ENCODE assay signal across 11 cellular contexts in the genomic region with DNA sequence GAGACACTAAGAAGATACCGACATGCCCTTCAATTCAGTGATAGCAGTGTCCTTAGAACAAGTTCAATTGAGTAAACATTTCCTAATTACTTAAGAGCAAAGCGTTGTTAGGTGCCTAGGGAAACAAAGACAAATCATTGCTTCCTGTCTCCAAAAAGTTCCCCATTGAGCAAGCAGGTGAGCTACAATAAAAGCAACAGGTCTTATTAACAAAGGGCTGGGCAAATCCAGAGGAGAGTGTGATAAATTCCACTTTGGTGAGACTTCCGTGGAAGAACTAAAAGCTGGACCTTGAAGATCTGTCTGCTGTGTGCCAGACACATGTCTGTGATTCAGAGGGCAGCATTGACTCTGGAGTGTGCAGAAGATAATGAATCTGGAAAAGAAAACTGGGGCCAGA. TPM values are rescaled to one million over a fixed set of nuclear protein-coding genes. Genes with fewer than 3 reads are reported as not detected.
A peak's percentile ranks its signal among the peaks of the same experiment; 100 is the strongest.
DNase-seq lines count a peak whose midpoint lies in the region; ATAC-seq, FAIRE-seq and TF ChIP-seq lines count a peak whose summit lies in the region.
"Had no signal": no experiment of that assay in that cellular context is flagged by ENCODE, and none has a peak within 500 bp of the region (broad histone marks: within the 10 kb centered on the region; RNA-seq: fewer than 3 reads in every experiment).

No MANE protein-coding gene starts in this region.

- peak overlapping the region; percentile 99; the same call in 1 of the 2 replicates for H3K4me2 ChIP-seq in OCI-LY1 (ENCODE audit: low read length)

- no peaks in the 10 kb centered on the region for H3K36me3 ChIP-seq in breast epithelium
- H3K36me3 ChIP-seq in OCI-LY1 (ENCODE audit: insufficient read depth, low read length): no peaks in the 10 kb centered on the region

- H3K4me1 Mint-ChIP-seq in MCF 10A (ENCODE audit: insufficient read depth, unreplicated experiment): peaks cover 38% of the 10 kb centered on the region
- H3K4me1 Mint-ChIP-seq in stimulated activated naive B cell treated with anti-CD40 and anti-IgM and Interleukin-4, amounts not matched to agents 10 μg/mL and 1 μg/mL and 100 μg/mL, for 72 hours: peaks cover 4 to 19% of the 10 kb centered on the region in 2 donors

- H2AFZ ChIP-seq in OCI-LY1 (ENCODE audit: low read length): no peak overlapping the region

- intact Hi-C loops in MCF 10A (cut with micrococcal nuclease) (loop anchor here (5.0 kb wide), 2 partner anchors 92 to 152 kb away; a partner anchor contains a TSS), breast epithelium (cut with DNase I; ENCODE audit: low total_unique reads) (no loop called here)

- no peak for FAIRE-seq in frontal cortex (lab: Jason Lieb, UNC)
- FAIRE-seq: islet of Langerhans had no signal

- CTCF ChIA-PET in MCF 10A (lab: Yijun Ruan, JAX): interaction anchor here (0.8 to 1.4 kb wide), 3 partner anchors 18 to 132 kb away, joined by 3 read pairs; no protein-coding TSS in a partner anchor

- no peak overlapping the region for H3K9ac ChIP-seq in OCI-LY1 (ENCODE audit: low read length)

- no TSS peak for BruUV-seq in MCF 10A (replicated peaks; lab: Mats Ljungman, UMichigan)

- H3F3A ChIP-seq in OCI-LY1 (ENCODE audit: insufficient read depth, low read length): 0 out of 2 replicates have a peak, but pooled peaks cover 10% of the 10 kb centered on the region

- H3K27me3 ChIP-seq in breast epithelium (no peaks in the 10 kb centered on the region), OCI-LY1 (ENCODE audit: insufficient read depth, low read length) (no peaks in the 10 kb centered on the region)

- H3K4me3 ChIP-seq in breast epithelium (no peak overlapping the region), OCI-LY1 (ENCODE audit: low read depth, low read length, poor library complexity, severe bottlenecking) (no peak overlapping the region), fibroblast of pulmonary artery (replicated peaks; ENCODE audit: low read depth, low read length) (no peak overlapping the region)

- TF ChIP-seq CTCF in MCF 10A (IDR thresholded peaks at IDR 0.05; ENCODE audit: unreplicated experiment): no peak
- TF ChIP-seq CTCF in breast epithelium (IDR thresholded peaks at IDR 0.05): no peak
- TF ChIP-seq CTCF in OCI-LY1 (IDR thresholded peaks at IDR 0.05; ENCODE audit: low read length): no peak
- no peak for TF ChIP-seq CTCF in fibroblast of pulmonary artery (IDR thresholded peaks at IDR 0.05; ENCODE audit: low read length, missing control alignments)

- no peaks in the 10 kb centered on the region for H4K20me1 ChIP-seq in OCI-LY1 (ENCODE audit: insufficient read depth, low read length)

- peaks cover 7% of the 10 kb centered on the region for H3K36me3 Mint-ChIP-seq in MCF 10A (ENCODE audit: insufficient read depth, unreplicated experiment)
- H3K36me3 Mint-ChIP-seq in stimulated activated naive B cell treated with anti-CD40 and anti-IgM and Interleukin-4, amounts not matched to agents 10 μg/mL and 1 μg/mL and 100 μg/mL, for 72 hours: no peaks in the 10 kb centered on the region

- DNase-seq in MCF 10A (ENCODE audit: unreplicated experiment) (peak; percentile 45), breast epithelium (ENCODE audit: low spot score in 2 of 2) (no peak), fibroblast of pulmonary artery (ENCODE audit: low read depth) (peak; percentile 7), SK-N-DZ (ENCODE audit: low spot score) (no peak), frontal cortex (ENCODE audit: low spot score in 2 of 2) (no peak), iPS-NIHi11 (ENCODE audit: low spot score) (no peak)
- DNase-seq in stimulated activated naive B cell treated with anti-CD40 and anti-IgM and Interleukin-4, amounts not matched to agents 10 μg/mL and 1 μg/mL and 100 μg/mL, for 72 hours: no peak
- DNase-seq: amygdala, DMS79 treated with DMSO at 0.1 percent for 48 hours had no signal

- H3K9me2 ChIP-seq in OCI-LY1 (ENCODE audit: low read depth, low read length): no peaks in the 10 kb centered on the region

- no peak for ATAC-seq in stimulated activated naive B cell treated with anti-CD40 and anti-IgM and Interleukin-4, amounts not matched to agents 10 μg/mL and 1 μg/mL and 100 μg/mL, for 72 hours (replicated peaks)

- TF ChIP-seq POLR2A in breast epithelium (IDR thresholded peaks at IDR 0.05): no peak

- H3K27ac Mint-ChIP-seq in MCF 10A (ENCODE audit: low read depth, unreplicated experiment): peak overlapping the region; percentile 94
- peak overlapping the region; percentile 33 for H3K27ac Mint-ChIP-seq in stimulated activated naive B cell treated with anti-CD40 and anti-IgM and Interleukin-4, amounts not matched to agents 10 μg/mL and 1 μg/mL and 100 μg/mL, for 72 hours

- POLR2A ChIA-PET in MCF 10A (lab: Yijun Ruan, JAX): interaction anchor here (0.7 to 7.0 kb wide), 9 partner anchors 15 to 190 kb away, joined by 3 to 284 read pairs (median 7); a partner anchor contains a TSS

- no peak overlapping the region for H3K4me3 Mint-ChIP-seq in MCF 10A (ENCODE audit: unreplicated experiment)
- H3K4me3 Mint-ChIP-seq in stimulated activated naive B cell treated with anti-CD40 and anti-IgM and Interleukin-4, amounts not matched to agents 10 μg/mL and 1 μg/mL and 100 μg/mL, for 72 hours: peak overlapping the region in 1 of 2 donors; percentile 53

- H3K4me1 ChIP-seq in breast epithelium (no peaks in the 10 kb centered on the region), OCI-LY1 (ENCODE audit: insufficient read depth, low read length, severe bottlenecking) (peaks cover 29% of the 10 kb centered on the region)

- H3K9me3 ChIP-seq in breast epithelium: no peaks in the 10 kb centered on the region
- no peaks in the 10 kb centered on the region for H3K9me3 ChIP-seq in OCI-LY1 (ENCODE audit: low read length)

- no peaks in the 10 kb centered on the region for H3K27me3 Mint-ChIP-seq in MCF 10A (ENCODE audit: insufficient read depth, unreplicated experiment)
- no peaks in the 10 kb centered on the region for H3K27me3 Mint-ChIP-seq in stimulated activated naive B cell treated with anti-CD40 and anti-IgM and Interleukin-4, amounts not matched to agents 10 μg/mL and 1 μg/mL and 100 μg/mL, for 72 hours

- peaks cover 23% of the 10 kb centered on the region for H3K79me2 ChIP-seq in OCI-LY1 (ENCODE audit: insufficient read depth, low read length)

- H3K9me3 Mint-ChIP-seq in MCF 10A (ENCODE audit: unreplicated experiment): no peaks in the 10 kb centered on the region
- H3K9me3 Mint-ChIP-seq in stimulated activated naive B cell treated with anti-CD40 and anti-IgM and Interleukin-4, amounts not matched to agents 10 μg/mL and 1 μg/mL and 100 μg/mL, for 72 hours: no peaks in the 10 kb centered on the region

- no peak overlapping the region for H3K27ac ChIP-seq in breast epithelium
- no peak overlapping the region for H3K27ac ChIP-seq in OCI-LY1 (ENCODE audit: low read depth, low read length, poor library complexity, severe bottlenecking)

RNA-seq across cellular contexts. Expression of a gene that starts 1.9 kb away (rescaled TPM):
- total RNA-seq in MCF 10A (2022) (83.8 and 90.7 TPM in 2 replicates), breast epithelium (10 to 100 TPM; 44.2 to 85.3 (median 68.8) TPM), frontal cortex (130 TPM)
- 30.2 and 36.1 TPM in 2 replicates for polyA plus RNA-seq in SK-N-DZ (2014; cell fraction: cytosol; rRNA removed)
- polyA plus RNA-seq in SK-N-DZ (2014; cell fraction: nucleus; rRNA removed): 71.3 and 111 TPM in 2 replicates

RNA-seq across cellular contexts. Expression of a gene that starts 47.4 kb away (rescaled TPM):
- total RNA-seq in MCF 10A (2022) (not detected in 2 replicates), breast epithelium (10 to 100 TPM; 17.8 to 24.7 (median 20.3) TPM), frontal cortex (29.3 TPM)
- polyA plus RNA-seq in SK-N-DZ (2014; cell fraction: cytosol; rRNA removed): not detected in 2 replicates
- 0.56 TPM in 1 of 2 replicates, not detected in the other for polyA plus RNA-seq in SK-N-DZ (2014; cell fraction: nucleus; rRNA removed)

Comparison
In these comparisons a context has a peak if more than half of its experiments do, and no peak if none do; other contexts are left out.
1. DNase-seq: peak in MCF 10A (single experiment) and fibroblast of pulmonary artery (single experiment); none in breast epithelium (0 of 2), stimulated activated naive B cell treated with anti-CD40 and anti-IgM and Interleukin-4, amounts not matched to agents 10 μg/mL and 1 μg/mL and 100 μg/mL, for 72 hours (single experiment), SK-N-DZ (single experiment), frontal cortex (0 of 2) and iPS-NIHi11 (single experiment).
2. RNA of a gene that starts 47.4 kb away (total RNA-seq): 29.3 TPM in frontal cortex (single experiment) and 17.8 to 24.7 TPM in breast epithelium; not detected in MCF 10A; every median in the first group is over 10 times any median in the second.